Comparison of ENCODE assay signal across 8 cellular contexts in genomic region chr12:57215668-57216013, GRCh38. TPM values are rescaled to one million over a fixed set of nuclear protein-coding genes. Genes with fewer than 3 reads are reported as not detected.
DNase-seq lines count a peak whose midpoint lies in the region; ATAC-seq, FAIRE-seq and TF ChIP-seq lines count a peak whose summit lies in the region.

No MANE protein-coding gene starts in this region.

- intact Hi-C loops in natural killer cell (cut with micrococcal nuclease), result loop anchor here (1.0 kb wide), 1 partner anchor 10 kb away; no protein-coding TSS in a partner anchor

- peak; percentile 55 for DNase-seq in activated T-cell treated with anti-CD3 and anti-CD28 coated beads, Interleukin-2, amount 50 U/mL, for 24 hours
- DNase-seq in natural killer cell (no peak), A172 (ENCODE audit: low spot score) (no peak), RCC 7860 (ENCODE audit: low spot score) (no peak), medulla oblongata (ENCODE audit: extremely low spot score) (no peak)

- H3K4me3 ChIP-seq in GM12875 (ENCODE audit: low read depth, low read length), result peak overlapping the region; percentile 27

- no peak for TF ChIP-seq CTCF in GM12875 (IDR thresholded peaks at IDR 0.05; ENCODE audit: borderline replicate concordance, insufficient read depth, low read depth, low read length)
- TF ChIP-seq CTCF in natural killer cell (IDR thresholded peaks at IDR 0.05), result no peak

- no peaks in the 10 kb centered on the region for H3K9me3 Mint-ChIP-seq in activated T-cell treated with anti-CD3 and anti-CD28 coated beads, Interleukin-2, amount 50 U/mL, for 24 hours
- no peaks in the 10 kb centered on the region for H3K9me3 Mint-ChIP-seq in natural killer cell

- H3K27ac Mint-ChIP-seq in activated T-cell treated with anti-CD3 and anti-CD28 coated beads, Interleukin-2, amount 50 U/mL, for 24 hours, result no peak overlapping the region
- peak overlapping the region; percentile 41 to 87 for H3K27ac Mint-ChIP-seq in natural killer cell

- peak overlapping the region; percentile 26 for H3K4me3 Mint-ChIP-seq in activated T-cell treated with anti-CD3 and anti-CD28 coated beads, Interleukin-2, amount 50 U/mL, for 24 hours
- H3K4me3 Mint-ChIP-seq in natural killer cell, result peak overlapping the region; percentile 59

- no peaks in the 10 kb centered on the region for H3K36me3 Mint-ChIP-seq in activated T-cell treated with anti-CD3 and anti-CD28 coated beads, Interleukin-2, amount 50 U/mL, for 24 hours (ENCODE audit: low read depth)
- no peaks in the 10 kb centered on the region for H3K36me3 Mint-ChIP-seq in natural killer cell

- H3K4me1 Mint-ChIP-seq in activated T-cell treated with anti-CD3 and anti-CD28 coated beads, Interleukin-2, amount 50 U/mL, for 24 hours (ENCODE audit: low read depth), result peaks cover 34% of the 10 kb centered on the region
- H3K4me1 Mint-ChIP-seq in natural killer cell, result peaks cover 38 to 62% of the 10 kb centered on the region in 2 donors

- ATAC-seq in HG02884 (IDR thresholded peaks at IDR 0.05; ENCODE audit: unreplicated experiment) (peak; percentile 50), natural killer cell (peak; percentile 38 to 42 (median 39)), HG03135 (IDR thresholded peaks at IDR 0.05; ENCODE audit: unreplicated experiment) (no peak)

- peaks cover 65% of the 10 kb centered on the region for H3K27me3 Mint-ChIP-seq in activated T-cell treated with anti-CD3 and anti-CD28 coated beads, Interleukin-2, amount 50 U/mL, for 24 hours
- H3K27me3 Mint-ChIP-seq in natural killer cell (ENCODE audit: low read depth in 2 of 2), result peaks cover 55 to 63% of the 10 kb centered on the region in 2 donors

- FAIRE-seq in RCC 7860 (lab: Jason Lieb, UNC), result no peak

RNA-seq across cellular contexts. Expression of gene NXPH4, which starts 1.0 kb away (rescaled TPM):
- total RNA-seq in natural killer cell, result under 1 TPM in 1 of 3 donors, not detected in 2; 0.82 TPM
- total RNA-seq in A172 (2014; rRNA removed; shearing (Covaris generic)), result 5.3 and 5.8 TPM in 2 replicates

RNA-seq across cellular contexts. Expression of gene SHMT2, which starts 13.9 kb away (rescaled TPM):
- 10 to 100 TPM; 28.6 to 39.3 (median 34.9) TPM for total RNA-seq in natural killer cell
- 208 and 223 TPM in 2 replicates for total RNA-seq in A172 (2014; rRNA removed; shearing (Covaris generic))

RNA-seq across cellular contexts. Expression of gene STAC3, which starts 35.3 kb away (rescaled TPM):
- 1 to 10 TPM; 2.4 to 4.1 (median 3.8) TPM for total RNA-seq in natural killer cell
- 0.59 and 0.89 TPM in 2 replicates for total RNA-seq in A172 (2014; rRNA removed; shearing (Covaris generic))
